Comparison of ENCODE assay signal across 8 cellular contexts in the genomic region with DNA sequence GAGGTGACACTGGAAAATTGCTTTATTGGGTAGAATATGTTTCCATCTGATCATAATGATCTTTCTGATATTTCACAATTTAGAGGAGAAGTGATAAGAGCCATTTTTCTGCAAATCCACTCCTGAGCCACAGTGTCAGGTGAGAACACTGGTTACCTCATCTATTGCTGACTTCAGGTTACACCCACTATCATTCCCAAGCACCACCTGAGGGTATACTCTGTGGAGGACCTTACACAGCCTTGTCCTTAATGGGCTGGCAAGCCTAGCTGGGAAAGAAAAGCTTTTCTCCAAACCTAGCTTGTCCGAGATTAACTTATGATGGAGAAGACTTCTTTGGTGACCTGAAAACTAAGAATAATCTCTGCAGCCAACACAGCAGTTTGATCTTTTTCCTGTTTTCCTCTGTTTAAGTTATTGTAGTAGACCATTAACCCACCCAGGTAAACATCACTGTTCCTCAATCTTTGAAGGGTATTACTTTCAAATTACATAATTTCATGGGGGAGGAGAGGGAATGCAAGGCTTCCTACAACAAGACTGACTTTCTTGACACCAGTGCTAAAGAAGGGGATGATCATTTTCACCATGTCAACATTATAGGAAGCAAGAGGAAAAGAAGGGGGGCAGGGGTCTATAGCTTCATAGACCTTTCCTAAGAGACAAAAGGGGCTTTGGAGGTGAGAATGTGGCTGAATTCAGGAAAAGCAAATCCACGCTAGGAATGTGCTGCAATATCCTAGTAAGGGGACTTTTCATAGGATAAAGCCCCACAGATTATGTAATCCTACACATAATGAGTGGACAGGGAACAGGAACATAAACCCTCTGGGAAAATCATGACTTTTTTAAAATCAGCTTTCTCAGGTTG. TPM values are rescaled to one million over a fixed set of nuclear protein-coding genes. Genes with fewer than 3 reads are reported as not detected.
A peak's percentile ranks its signal among the peaks of the same experiment; 100 is the strongest.
DNase-seq lines count a peak whose midpoint lies in the region; ATAC-seq and TF ChIP-seq lines count a peak whose summit lies in the region.

No MANE protein-coding gene starts in this region.

- no peak for ATAC-seq in natural killer cell
- no peak for ATAC-seq in GM21360 (IDR thresholded peaks at IDR 0.05; ENCODE audit: unreplicated experiment)
- ATAC-seq in GM19455 (IDR thresholded peaks at IDR 0.05; ENCODE audit: unreplicated experiment): no peak

- H3K4me3 Mint-ChIP-seq in natural killer cell: peak overlapping the region; percentile 96

- DNase-seq in CD1c-positive myeloid dendritic cell (ENCODE audit: extremely low spot score): peak; percentile 20
- DNase-seq in MG63: no peak
- DNase-seq in coronary artery (ENCODE audit: low spot score): no peak
- no peak for DNase-seq in natural killer cell
- DNase-seq in NCI-H524 (lab: John Stamatoyannopoulos, UW): no peak
- no peak for DNase-seq in DMS153 (lab: John Stamatoyannopoulos, UW)

- TF ChIP-seq CTCF in coronary artery (IDR thresholded peaks at IDR 0.05) (no peak), natural killer cell (IDR thresholded peaks at IDR 0.05) (no peak)

- H3K27me3 Mint-ChIP-seq in natural killer cell (ENCODE audit: low read depth in 2 of 2): no peaks in the 10 kb centered on the region

- H3K27ac Mint-ChIP-seq in natural killer cell: peak overlapping the region; percentile 44 to 66

- H3K4me1 Mint-ChIP-seq in natural killer cell: peaks cover 28 to 34% of the 10 kb centered on the region in 2 donors

- H3K4me3 ChIP-seq in MG63 (peak overlapping the region; percentile 77), coronary artery (peak overlapping the region; percentile 21)

- intact Hi-C loops in natural killer cell (cut with micrococcal nuclease): no loop called here

- H3K9me3 Mint-ChIP-seq in natural killer cell: no peaks in the 10 kb centered on the region

- no peak overlapping the region for H3K27ac ChIP-seq in coronary artery

- no peaks in the 10 kb centered on the region for H3K9me3 ChIP-seq in MG63

- no peaks in the 10 kb centered on the region for H3K27me3 ChIP-seq in MG63

- peaks cover 12% of the 10 kb centered on the region for H3K36me3 ChIP-seq in MG63

- H3K36me3 Mint-ChIP-seq in natural killer cell: no peaks in the 10 kb centered on the region

RNA-seq across cellular contexts. Expression of a gene that starts 1.7 kb away (rescaled TPM):
- total RNA-seq in MG63 (2014; rRNA removed; shearing (Covaris generic); ENCODE audit: low replicate concordance): 24.8 and 26.1 TPM in 2 replicates
- 1 to 10 TPM; 3.5 to 6.8 (median 5.3) TPM for total RNA-seq in natural killer cell

RNA-seq across cellular contexts. Expression of a gene that starts 41.4 kb away (rescaled TPM):
- 49.2 and 84.5 TPM in 2 replicates for total RNA-seq in MG63 (2014; rRNA removed; shearing (Covaris generic); ENCODE audit: low replicate concordance)
- total RNA-seq in natural killer cell: 1 to 10 TPM; 2.9 to 7.0 (median 4.8) TPM
